ENCODE assay signal across 30 cellular contexts in genomic region chr18:57249896-57250295, GRCh38.
"Had no signal": no experiment of that assay in that cellular context is flagged by ENCODE, and none has a peak within 500 bp of the region (broad histone marks: within the 10 kb centered on the region; RNA-seq: fewer than 3 reads in every experiment).

No MANE protein-coding gene starts in this region.

- ATAC-seq: activated CD4-positive, alpha-beta T cell treated with anti-CD3 and anti-CD28 coated beads for 36 hours; activated CD8-positive, alpha-beta memory T cell treated with anti-CD3 and anti-CD28 coated beads, Interleukin-2, amount 10 ng/mL, durations not matched to agents 7 days and 5 days; activated CD8-positive, alpha-beta T cell treated with anti-CD3 and anti-CD28 coated beads, Interleukin-2, amount 10 ng/mL, durations not matched to agents 7 days and 5 days; activated naive CD8-positive, alpha-beta T cell treated with anti-CD3 and anti-CD28 coated beads, Interleukin-2, amount 50 U/mL, for 24 hours; effector memory CD8-positive, alpha-beta T cell; foreskin keratinocyte; gastrocnemius medialis; heart right ventricle; T-helper 17 cell had no signal

- H3K9me3 ChIP-seq: adrenal gland, esophagus muscularis mucosa, gastrocnemius medialis, heart right ventricle had no signal

- H3K27ac ChIP-seq: adrenal gland, brain microvascular endothelial cell, esophagus muscularis mucosa, foreskin keratinocyte, gastrocnemius medialis, heart right ventricle had no signal

- H3K4me1 ChIP-seq: adrenal gland, esophagus muscularis mucosa, foreskin keratinocyte, gastrocnemius medialis, heart right ventricle had no signal

- H3K36me3 ChIP-seq: adrenal gland, brain microvascular endothelial cell, esophagus muscularis mucosa, gastrocnemius medialis, heart right ventricle had no signal

- H3K27me3 ChIP-seq: adrenal gland, brain microvascular endothelial cell, foreskin keratinocyte, gastrocnemius medialis had no signal

- H3K4me3 ChIP-seq: adrenal gland, esophagus muscularis mucosa, gastrocnemius medialis, heart right ventricle had no signal

- DNase-seq: activated CD4-positive, alpha-beta memory T cell treated with anti-CD3 and anti-CD28 coated beads for 36 hours; activated CD4-positive, alpha-beta T cell treated with anti-CD3 and anti-CD28 coated beads for 36 hours; activated CD4-positive, alpha-beta T cell treated with anti-CD3 and anti-CD28 coated beads, Interleukin-2, amount 10 ng/mL, durations not matched to agents 24 days and 14 days; activated CD4-positive, CD25-positive, alpha-beta regulatory T cell; activated CD4-positive, CD25-positive, alpha-beta regulatory T cell treated with anti-CD3 and anti-CD28 coated beads, Interleukin-2, amount 50 U/mL, for 72 hours; activated CD8-positive, alpha-beta memory T cell treated with anti-CD3 and anti-CD28 coated beads, Interleukin-2, amount 10 ng/mL, durations not matched to agents 7 days and 5 days; activated CD8-positive, alpha-beta memory T cell treated with anti-CD3 and anti-CD28 coated beads, Interleukin-2, amount 50 U/mL, for 4 hours; activated CD8-positive, alpha-beta T cell treated with anti-CD3 and anti-CD28 coated beads, Interleukin-2, amount 10 ng/mL, durations not matched to agents 7 days and 5 days; activated effector memory CD4-positive, alpha-beta T cell treated with anti-CD3 and anti-CD28 coated beads, Interleukin-2, amount 50 U/mL, for 16 hours; activated naive CD4-positive, alpha-beta T cell treated with anti-CD3 and anti-CD28 coated beads for 36 hours; activated naive CD8-positive, alpha-beta T cell treated with anti-CD3 and anti-CD28 coated beads for 36 hours; activated naive CD8-positive, alpha-beta T cell treated with anti-CD3 and anti-CD28 coated beads, Interleukin-2, amount 50 U/mL, for 24 hours; activated T-cell treated with anti-CD3 and anti-CD28 coated beads, Interleukin-2, amount 50 U/mL, for 1 hour; activated T-cell treated with anti-CD3 and anti-CD28 coated beads, Interleukin-2, amount 50 U/mL, for 48 hours; adrenal gland; amygdala; aorta; brain microvascular endothelial cell; cortex of kidney; dermis blood vessel endothelial cell; effector CD4-positive, alpha-beta T cell; effector memory CD8-positive, alpha-beta T cell; erythroblast; foreskin keratinocyte; gastrocnemius medialis; heart right ventricle; T-helper 1 cell; T-helper 17 cell; T1000 had no signal
